ENCODE assay signal across 8 cellular contexts in genomic region chr22:31637375-31637937, GRCh38. TPM values are rescaled to one million over a fixed set of nuclear protein-coding genes. Genes with fewer than 3 reads are reported as not detected.
DNase-seq lines count a peak whose midpoint lies in the region; ATAC-seq and TF ChIP-seq lines count a peak whose summit lies in the region.

No MANE protein-coding gene starts in this region.

- H3K27me3 ChIP-seq in Peyer's patch = no peaks in the 10 kb centered on the region
- H3K27me3 ChIP-seq in heart left ventricle = no peaks in the 10 kb centered on the region
- H3K27me3 ChIP-seq in suprapubic skin = no peaks in the 10 kb centered on the region

- intact Hi-C loops in heart left ventricle (cut with DNase I) = loop anchor here in 5 of 10 donors (2.0 to 10.0 kb wide), 3 partner anchors 79 to 293 kb away; partner anchors contain the start of genes PATZ1 (in 4 of the 5) and SFI1 (in 1 of the 5)

- WGBS in heart left ventricle, 4 donors = 60 to 72% (median 66%) methylated on average over 10 of the region's 10 CpGs
- WGBS in suprapubic skin = 74% methylated on average over 10 of the region's 10 CpGs

- TF ChIP-seq CTCF in GM12865 (IDR thresholded peaks at IDR 0.05; ENCODE audit: insufficient read depth, low read depth, low read length, missing control alignments) = peak; percentile 36
- TF ChIP-seq CTCF in Peyer's patch (IDR thresholded peaks at IDR 0.05) = peak in 2 of 6 experiments; percentile 1 to 4
- no peak for TF ChIP-seq CTCF in heart left ventricle (IDR thresholded peaks at IDR 0.05)
- TF ChIP-seq CTCF in suprapubic skin (IDR thresholded peaks at IDR 0.05) = no peak

- peak; percentile 52 for ATAC-seq in GM21786 (IDR thresholded peaks at IDR 0.05; ENCODE audit: unreplicated experiment)
- peak in 3 of 4 donors; percentile 31 to 51 (median 47) for ATAC-seq in heart left ventricle

- H3K36me3 ChIP-seq in Peyer's patch (no peaks in the 10 kb centered on the region), heart left ventricle (peaks cover 0 to 9% (median 0%) of the 10 kb centered on the region in 9 donors), suprapubic skin (peaks cover 7% of the 10 kb centered on the region)

- H3K4me1 ChIP-seq in Peyer's patch = peaks cover 0 to 26% (median 12%) of the 10 kb centered on the region in 4 donors
- H3K4me1 ChIP-seq in heart left ventricle = peaks cover 0 to 48% (median 19%) of the 10 kb centered on the region in 12 donors
- peaks cover 28% of the 10 kb centered on the region for H3K4me1 ChIP-seq in suprapubic skin

- H3K9me3 ChIP-seq in Peyer's patch = no peaks in the 10 kb centered on the region
- no peaks in the 10 kb centered on the region for H3K9me3 ChIP-seq in heart left ventricle
- H3K9me3 ChIP-seq in suprapubic skin = no peaks in the 10 kb centered on the region

- peak overlapping the region; percentile 48 to 76 (median 73) for H3K27ac ChIP-seq in Peyer's patch
- peak overlapping the region; percentile 42 to 97 (median 73) for H3K27ac ChIP-seq in heart left ventricle
- H3K27ac ChIP-seq in suprapubic skin = peak overlapping the region; percentile 52

- DNase-seq in GM12865 (ENCODE audit: low read depth) (peak; percentile 91), Peyer's patch (peak in 2 of 3 donors; percentile 71 to 73), heart left ventricle (peak in 1 of 5 donors; percentile 62), suprapubic skin (ENCODE audit: low spot score in 2 of 2) (no peak), cerebellar nuclear complex (lab: John Stamatoyannopoulos, UW) (no peak), dedifferentiated amniotic fluid mesenchymal stem cell (ENCODE audit: extremely low spot score) (no peak), DMS 273 (lab: John Stamatoyannopoulos, UW; ENCODE audit: unreplicated experiment) (no peak)

- no peak for TF ChIP-seq EP300 in suprapubic skin (IDR thresholded peaks at IDR 0.05)

- H3K4me3 ChIP-seq in GM12865 (ENCODE audit: low read depth, low read length) = peak overlapping the region; percentile 74
- H3K4me3 ChIP-seq in Peyer's patch = peak overlapping the region in 2 of 4 donors; percentile 29 to 31
- H3K4me3 ChIP-seq in heart left ventricle = peak overlapping the region in 9 of 12 donors; percentile 17 to 63 (median 35)
- peak overlapping the region; percentile 30 for H3K4me3 ChIP-seq in suprapubic skin

- TF ChIP-seq POLR2A in Peyer's patch (IDR thresholded peaks at IDR 0.05) (peak in 1 of 2 donors; percentile 20), heart left ventricle (IDR thresholded peaks at IDR 0.05) (no peak), suprapubic skin (IDR thresholded peaks at IDR 0.05) (no peak)

RNA-seq across cellular contexts. Expression of gene PISD, which starts 24.6 kb away (rescaled TPM):
- 10 to 100 TPM; 27.5 to 68.1 (median 61.4) TPM for total RNA-seq in Peyer's patch
- 10 to 100 TPM; 13.1 to 38.1 (median 17.0) TPM for total RNA-seq in heart left ventricle
- polyA plus RNA-seq in heart left ventricle = 10 to 100 TPM; 12.3 to 17.7 TPM
- 10 to 100 TPM; 42.5 to 91.7 (median 57.9) TPM for total RNA-seq in suprapubic skin

Comparison
In these comparisons a context has a peak if more than half of its experiments do, and no peak if none do; other contexts are left out.
1. DNase-seq: peak in GM12865 (single experiment) and Peyer's patch (2 of 3); none in suprapubic skin (0 of 2), cerebellar nuclear complex (0 of 2), dedifferentiated amniotic fluid mesenchymal stem cell (single experiment) and DMS 273 (single experiment).
2. Peak in every context shown above with its lines, with median percentiles within 50 percentile points of each other: H3K27ac ChIP-seq.